In the genomic region with DNA sequence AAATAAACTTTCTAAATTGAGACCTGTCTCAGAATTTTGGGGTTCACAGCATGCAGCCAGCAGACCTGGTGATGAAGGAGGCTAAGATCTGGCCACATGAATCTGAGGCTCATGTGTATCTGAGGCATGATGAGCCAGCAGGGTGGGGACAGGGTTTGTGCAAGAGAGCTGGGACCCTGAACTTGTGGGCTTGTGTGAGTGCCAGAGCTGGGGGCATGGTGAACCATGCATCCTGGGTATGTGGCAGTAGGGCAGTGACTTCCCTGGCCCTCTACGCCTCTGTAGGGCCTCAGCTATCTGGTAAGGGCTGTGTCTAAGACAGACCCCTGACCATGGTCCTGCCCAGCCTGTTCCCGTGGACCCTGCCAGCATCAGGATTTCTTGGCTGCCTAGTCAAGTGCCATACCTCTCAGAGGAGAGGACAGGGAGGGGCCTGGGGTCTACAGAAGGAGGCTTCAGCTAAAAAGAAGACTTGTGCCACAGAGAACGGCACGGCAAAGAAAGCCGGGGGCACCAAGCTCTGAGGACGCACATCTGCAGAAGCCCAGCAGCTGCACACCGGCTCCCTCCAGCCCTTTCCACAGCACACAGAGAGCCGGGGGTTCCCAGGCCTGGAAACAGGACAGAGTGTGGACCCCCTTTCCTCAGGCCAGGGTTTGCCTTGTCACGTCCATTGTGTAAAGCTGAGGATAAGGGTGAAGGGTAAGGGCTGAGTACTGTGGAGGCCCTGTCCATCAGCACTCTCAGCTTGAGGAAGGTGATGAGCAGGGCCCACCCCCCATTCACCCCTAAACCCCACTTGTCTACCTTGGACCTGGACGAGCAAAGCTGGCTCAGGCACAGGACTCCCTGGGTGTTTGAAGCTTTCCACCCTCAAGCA, we compare ENCODE assay signal across 13 cellular contexts.
"Had no signal": no experiment of that assay in that cellular context is flagged by ENCODE, and none has a peak within 500 bp of the region (broad histone marks: within the 10 kb centered on the region; RNA-seq: fewer than 3 reads in every experiment).

No MANE protein-coding gene starts in this region.

- DNase-seq: activated CD8-positive, alpha-beta memory T cell treated with anti-CD3 and anti-CD28 coated beads, Interleukin-2, amount 50 U/mL, for 48 hours; activated CD8-positive, alpha-beta T cell treated with anti-CD3 and anti-CD28 coated beads, Interleukin-2, amount 10 ng/mL, durations not matched to agents 7 days and 5 days; activated naive CD4-positive, alpha-beta T cell; kidney glomerular epithelial cell; mucosa of descending colon; small intestine; uterus had no signal

- H3K9me3 ChIP-seq: adrenal gland, mucosa of descending colon, uterus had no signal

- H3K9me3 Mint-ChIP-seq: central memory CD8-positive, alpha-beta T cell; dendritic cell treated with granulocyte-macrophage colony-stimulating factor and Interleukin-4, amounts not matched to agents 40 ng/mL and 50 ng/mL, for 4 days; T-helper 1 cell treated with Interleukin-12 subunit alpha and Interleukin-12 subunit beta and Interleukin-4 antibody, amounts not matched to agents 30 μg/mL and 1 μg/mL, for 36 hours had no signal

- H3K27ac Mint-ChIP-seq: activated CD8-positive, alpha-beta T cell treated with anti-CD3 and anti-CD28 coated beads, Interleukin-2, amount 10 ng/mL, durations not matched to agents 7 days and 5 days; dendritic cell treated with granulocyte-macrophage colony-stimulating factor and Interleukin-4, amounts not matched to agents 40 ng/mL and 50 ng/mL, for 4 days; T-helper 1 cell treated with Interleukin-12 subunit alpha and Interleukin-12 subunit beta and Interleukin-4 antibody, amounts not matched to agents 30 μg/mL and 1 μg/mL, for 36 hours; WTC11 had no signal

- H3K27ac ChIP-seq: hepatocyte, uterus had no signal

- H3K4me3 ChIP-seq: hepatocyte, mucosa of descending colon, uterus had no signal

- H3K27me3 ChIP-seq: adrenal gland had no signal

- H3K36me3 ChIP-seq: adrenal gland, uterus had no signal

- H3K36me3 Mint-ChIP-seq: WTC11 had no signal

- H3K4me3 Mint-ChIP-seq: activated CD8-positive, alpha-beta T cell treated with anti-CD3 and anti-CD28 coated beads, Interleukin-2, amount 10 ng/mL, durations not matched to agents 7 days and 5 days; central memory CD8-positive, alpha-beta T cell; dendritic cell treated with granulocyte-macrophage colony-stimulating factor and Interleukin-4, amounts not matched to agents 40 ng/mL and 50 ng/mL, for 4 days; T-helper 1 cell treated with Interleukin-12 subunit alpha and Interleukin-12 subunit beta and Interleukin-4 antibody, amounts not matched to agents 30 μg/mL and 1 μg/mL, for 36 hours had no signal

- ATAC-seq: activated CD8-positive, alpha-beta T cell treated with anti-CD3 and anti-CD28 coated beads, Interleukin-2, amount 10 ng/mL, durations not matched to agents 7 days and 5 days; WTC11 had no signal
